ENCODE assay signal across 20 cellular contexts in the genomic region with DNA sequence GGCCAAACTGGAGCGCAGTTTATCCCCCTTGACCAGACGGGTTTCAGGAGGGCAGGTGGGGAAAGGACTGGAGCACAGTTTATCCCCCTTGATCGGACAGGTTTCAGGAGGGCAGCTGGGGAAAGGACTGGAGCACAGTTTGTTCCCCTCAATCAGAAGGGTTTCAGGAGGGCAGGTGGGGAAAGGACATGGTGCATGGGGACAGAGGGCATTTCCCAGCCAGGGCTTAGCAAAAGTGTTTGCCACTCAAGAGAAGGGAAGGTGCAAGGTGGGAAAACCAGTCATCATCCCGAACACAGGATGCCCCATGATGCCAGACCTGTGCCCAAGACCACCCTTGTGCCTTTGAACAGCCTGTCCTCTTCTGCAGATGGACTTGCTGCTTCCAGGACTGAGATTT. TPM values are rescaled to one million over a fixed set of nuclear protein-coding genes. Genes with fewer than 3 reads are reported as not detected.
DNase-seq lines count a peak whose midpoint lies in the region; ATAC-seq and TF ChIP-seq lines count a peak whose summit lies in the region.
"Had no signal": no experiment of that assay in that cellular context is flagged by ENCODE, and none has a peak within 500 bp of the region (broad histone marks: within the 10 kb centered on the region; RNA-seq: fewer than 3 reads in every experiment).

No MANE protein-coding gene starts in this region.

- intact Hi-C loops in heart left ventricle (cut with DNase I), result loop anchor here in 5 of 10 donors (2.0 to 10.0 kb wide), 4 partner anchors 52 to 160 kb away; a partner anchor contains a TSS
- intact Hi-C loops in right cardiac atrium (cut with DNase I), result loop anchor here in 2 of 4 donors (5.0 to 10.0 kb wide), 2 partner anchors 62 to 150 kb away; a partner anchor contains a TSS
- intact Hi-C loops in Right ventricle myocardium superior (cut with DNase I), result loop anchor here (10.0 kb wide), 1 partner anchor 160 kb away; a partner anchor contains a TSS

- no peaks in the 10 kb centered on the region for H3K9me3 ChIP-seq in heart left ventricle
- no peaks in the 10 kb centered on the region for H3K9me3 ChIP-seq in right cardiac atrium (ENCODE audit: control insufficient read depth, low read length)
- H3K9me3 ChIP-seq in right atrium auricular region, result no peaks in the 10 kb centered on the region
- H3K9me3 ChIP-seq in skeletal muscle tissue (ENCODE audit: control insufficient read depth in 3 of 3, low read length in 3 of 3), result no peaks in the 10 kb centered on the region
- H3K9me3 ChIP-seq: A549 had no signal

- H3K4me1 Mint-ChIP-seq in progenitor cell of endocrine pancreas (ENCODE audit: low read depth), result no peaks in the 10 kb centered on the region

- peaks cover 39% of the 10 kb centered on the region for H3K27me3 Mint-ChIP-seq in progenitor cell of endocrine pancreas

- H3K27ac Mint-ChIP-seq in progenitor cell of endocrine pancreas, result peak overlapping the region; percentile 82

- TF ChIP-seq POLR2A in heart left ventricle (IDR thresholded peaks at IDR 0.05), result no peak

- no peaks in the 10 kb centered on the region for H3K36me3 Mint-ChIP-seq in progenitor cell of endocrine pancreas (ENCODE audit: insufficient read depth)
- H3K36me3 Mint-ChIP-seq: CD4-positive, alpha-beta memory T cell had no signal

- peak overlapping the region in 9 of 12 donors; percentile 49 to 82 (median 62) for H3K27ac ChIP-seq in heart left ventricle
- no peak overlapping the region for H3K27ac ChIP-seq in right cardiac atrium (ENCODE audit: low read length)
- H3K27ac ChIP-seq in right atrium auricular region, result peak overlapping the region; percentile 72 to 78
- peak overlapping the region; percentile 94 for H3K27ac ChIP-seq in skeletal muscle tissue (ENCODE audit: low read depth, low read length)
- H3K27ac ChIP-seq: A549 had no signal

- DNase-seq in heart left ventricle (no peak), right cardiac atrium (no peak), right atrium auricular region (ENCODE audit: low spot score) (no peak), Right ventricle myocardium superior (no peak), progenitor cell of endocrine pancreas (ENCODE audit: low spot score, unreplicated experiment) (no peak), SHP77 treated with DMSO at 0.1 percent for 48 hours (lab: John Stamatoyannopoulos, UW) (no peak), foreskin melanocyte (no peak)
- DNase-seq: 8988T; Calu3; CD4-positive, alpha-beta memory T cell; COR-L47; DMS53; DMS79 treated with DMSO at 0.1 percent for 48 hours; GF-D8; GOT3; H7; HCEC 1CT had no signal

- peak overlapping the region; percentile 67 to 86 (median 81) for H3K9ac ChIP-seq in skeletal muscle tissue (ENCODE audit: low read depth in 1 of 3, low read length in 3 of 3)

- 86 to 97% (median 94%) methylated on average over 4 of the region's 4 CpGs for WGBS in heart left ventricle, 4 donors
- WGBS in right cardiac atrium, result 93% methylated on average over 4 of the region's 4 CpGs

- peaks cover 0 to 52% (median 20%) of the 10 kb centered on the region in 12 donors for H3K4me1 ChIP-seq in heart left ventricle
- peaks cover 10% of the 10 kb centered on the region for H3K4me1 ChIP-seq in right cardiac atrium (ENCODE audit: control insufficient read depth, insufficient read depth, low read length)
- H3K4me1 ChIP-seq in right atrium auricular region, result peaks cover 0 to 44% of the 10 kb centered on the region in 2 donors
- H3K4me1 ChIP-seq in skeletal muscle tissue (ENCODE audit: control insufficient read depth in 3 of 3, insufficient read depth in 3 of 3, low read length in 3 of 3), result peaks cover 63 to 86% (median 65%) of the 10 kb centered on the region in 3 donors

- no peak for TF ChIP-seq CTCF in heart left ventricle (IDR thresholded peaks at IDR 0.05)
- TF ChIP-seq CTCF in right atrium auricular region (IDR thresholded peaks at IDR 0.05), result no peak
- TF ChIP-seq CTCF in progenitor cell of endocrine pancreas (IDR thresholded peaks at IDR 0.05; ENCODE audit: unreplicated experiment), result no peak

- no peaks in the 10 kb centered on the region for H3K36me3 ChIP-seq in heart left ventricle
- no peaks in the 10 kb centered on the region for H3K36me3 ChIP-seq in right atrium auricular region
- peaks cover 4 to 6% (median 5%) of the 10 kb centered on the region in 3 donors for H3K36me3 ChIP-seq in skeletal muscle tissue (ENCODE audit: control insufficient read depth in 3 of 3, insufficient read depth in 3 of 3, low read length in 3 of 3)

- no peak overlapping the region for H3K4me3 ChIP-seq in heart left ventricle
- H3K4me3 ChIP-seq in right cardiac atrium (ENCODE audit: low read length), result no peak overlapping the region
- no peak overlapping the region for H3K4me3 ChIP-seq in right atrium auricular region
- peak overlapping the region; percentile 16 to 55 (median 45) for H3K4me3 ChIP-seq in skeletal muscle tissue (ENCODE audit: low read length in 3 of 3)
- H3K4me3 ChIP-seq: A549 had no signal

- H3K9me3 Mint-ChIP-seq in progenitor cell of endocrine pancreas (ENCODE audit: low read depth), result no peaks in the 10 kb centered on the region
- H3K9me3 Mint-ChIP-seq: CD4-positive, alpha-beta memory T cell had no signal

- H3K4me3 Mint-ChIP-seq in progenitor cell of endocrine pancreas (ENCODE audit: low read depth), result no peak overlapping the region
- H3K4me3 Mint-ChIP-seq: CD4-positive, alpha-beta memory T cell had no signal

- ATAC-seq in heart left ventricle (no peak), right cardiac atrium (no peak), Right ventricle myocardium superior (ENCODE audit: poor library complexity) (no peak)
- ATAC-seq: A549 had no signal

- H3K27me3 ChIP-seq in heart left ventricle (no peaks in the 10 kb centered on the region), right cardiac atrium (ENCODE audit: control insufficient read depth, insufficient read depth) (no peaks in the 10 kb centered on the region), right atrium auricular region (no peaks in the 10 kb centered on the region), skeletal muscle tissue (ENCODE audit: control insufficient read depth in 3 of 3, insufficient read depth in 3 of 3, low read length in 3 of 3) (no peaks in the 10 kb centered on the region)

RNA-seq across cellular contexts. Expression of a gene that starts 54.7 kb away (rescaled TPM):
- total RNA-seq in heart left ventricle (100 to 1,000 TPM in 4 of 9 donors, 10 to 100 TPM in 5; 71.6 to 195 (median 93.4) TPM), right cardiac atrium (10 to 100 TPM; 79.4 to 96.5 (median 83.4) TPM), right atrium auricular region (100 to 1,000 TPM in 1 of 2 donors, 10 to 100 TPM in 1; 84.4 to 102 TPM), Right ventricle myocardium superior (70.8 TPM), progenitor cell of endocrine pancreas (1.1 and 1.7 TPM in 2 replicates), skeletal muscle tissue (312 TPM)
- polyA plus RNA-seq in heart left ventricle (10 to 100 TPM; 60.3 to 75.2 TPM), right cardiac atrium (68.4 TPM)
- total RNA-seq: Calu3, G401 had no signal

Comparison
In these comparisons a context has a peak if more than half of its experiments do, and no peak if none do; other contexts are left out.
1. H3K4me3 ChIP-seq: peak in skeletal muscle tissue (3 of 3); none in heart left ventricle (0 of 12), right cardiac atrium (single experiment) and right atrium auricular region (0 of 2).
2. RNA of a gene that starts 54.7 kb away (total RNA-seq): 312 TPM in skeletal muscle tissue (single experiment), 84.4 to 102 TPM in right atrium auricular region, 71.6 to 195 TPM in heart left ventricle, 79.4 to 96.5 TPM in right cardiac atrium and 70.8 TPM in Right ventricle myocardium superior (single experiment); 1.1 to 1.7 TPM in progenitor cell of endocrine pancreas; every median in the first group is over 10 times any median in the second.